In the genomic region with DNA sequence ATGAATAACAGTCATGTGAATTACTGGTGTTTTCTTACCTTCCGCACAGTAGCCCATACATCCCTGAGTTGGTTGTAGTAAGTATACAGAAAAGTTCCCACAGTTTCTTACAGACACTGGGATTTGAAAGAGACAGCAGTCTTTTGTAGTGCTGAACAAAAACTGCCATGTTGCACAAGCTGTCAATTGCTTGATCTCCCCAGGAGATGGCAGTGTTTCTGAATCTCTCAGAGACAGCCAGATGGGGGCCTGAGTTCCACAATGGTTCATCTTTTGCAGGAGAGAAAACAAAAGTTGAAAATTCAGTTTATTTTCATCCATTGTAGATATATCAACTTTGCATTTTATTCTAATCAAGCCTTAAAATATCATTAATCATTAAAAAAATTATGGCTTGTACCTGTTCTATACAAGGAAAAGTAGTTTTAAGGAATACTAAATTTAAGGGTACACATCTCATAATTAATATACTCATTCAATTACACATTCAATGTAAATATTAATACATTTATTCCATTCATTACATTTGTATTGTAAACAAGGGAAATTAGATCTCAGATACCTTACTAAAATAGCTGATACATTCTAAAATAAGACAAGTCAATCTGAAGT, we compare ENCODE assay signal across 8 cellular contexts. TPM values are rescaled to one million over a fixed set of nuclear protein-coding genes. Genes with fewer than 3 reads are reported as not detected.
DNase-seq lines count a peak whose midpoint lies in the region; ATAC-seq and TF ChIP-seq lines count a peak whose summit lies in the region.

No MANE protein-coding gene starts in this region.

- H3K27me3 ChIP-seq in lower lobe of right lung (ENCODE audit: low read depth): no peaks in the 10 kb centered on the region
- no peaks in the 10 kb centered on the region for H3K27me3 ChIP-seq in uterus

- intact Hi-C loops in lower lobe of right lung (cut with DNase I): no loop called here
- intact Hi-C loops in uterus (cut with DNase I; ENCODE audit: low total_unique reads): no loop called here

- H3K4me1 ChIP-seq in lower lobe of right lung: no peaks in the 10 kb centered on the region
- H3K4me1 ChIP-seq in uterus: no peaks in the 10 kb centered on the region

- no peak for TF ChIP-seq POLR2A in uterus (IDR thresholded peaks at IDR 0.05)

- H3K27ac ChIP-seq in C4-2B (no peak overlapping the region), lower lobe of right lung (no peak overlapping the region), uterus (no peak overlapping the region)

- H3K4me3 ChIP-seq in cardiac fibroblast (replicated peaks in 1 of 2; ENCODE audit: low read depth in 2 of 2, low read length in 2 of 2) (no peak overlapping the region), lower lobe of right lung (no peak overlapping the region), uterus (no peak overlapping the region)

- no peaks in the 10 kb centered on the region for H3K36me3 ChIP-seq in lower lobe of right lung
- H3K36me3 ChIP-seq in uterus: no peaks in the 10 kb centered on the region

- ATAC-seq in GM18502 (IDR thresholded peaks at IDR 0.05; ENCODE audit: poor library complexity, unreplicated experiment): peak; percentile 98
- ATAC-seq in HG02798 (IDR thresholded peaks at IDR 0.05; ENCODE audit: poor library complexity, unreplicated experiment): peak; percentile 97
- peak in 1 of 2 donors; percentile 66 for ATAC-seq in lower lobe of right lung

- TF ChIP-seq CTCF in C4-2B (conservative IDR thresholded peaks at IDR 0.05) (peak; percentile 89), cardiac fibroblast (IDR thresholded peaks at IDR 0.05; ENCODE audit: low read depth, low read length) (peak; percentile 81), lower lobe of right lung (IDR thresholded peaks at IDR 0.05) (peak; percentile 64), uterus (IDR thresholded peaks at IDR 0.05) (peak; percentile 18 to 31 (median 26))

- H3K9me3 ChIP-seq in lower lobe of right lung: no peaks in the 10 kb centered on the region
- H3K9me3 ChIP-seq in uterus: no peaks in the 10 kb centered on the region

- DNase-seq in NAMALWA (ENCODE audit: low spot score) (peak; percentile 83), SK-N-DZ (ENCODE audit: low spot score) (peak; percentile 69), cardiac fibroblast (ENCODE audit: low read depth in 2 of 2) (peak; percentile 70 to 80), lower lobe of right lung (no peak), uterus (no peak)

RNA-seq across cellular contexts. Expression of gene VWDE, which starts 14.5 kb away (rescaled TPM):
- polyA plus RNA-seq in SK-N-DZ (2014; cell fraction: cytosol; rRNA removed): 0.88 and 2.4 TPM in 2 replicates
- polyA plus RNA-seq in SK-N-DZ (2014; cell fraction: nucleus; rRNA removed): 4.6 and 5.2 TPM in 2 replicates
- total RNA-seq in lower lobe of right lung: 0.53 TPM
- total RNA-seq in uterus: 10 to 100 TPM in 1 of 4 donors, under 1 TPM in 1, not detected in 2; 0.95 to 23.2 TPM

Comparison
In these comparisons a context has a peak if more than half of its experiments do, and no peak if none do; other contexts are left out.
1. CTCF ChIP-seq: peak in every context shown above with its lines; median percentile 89 in C4-2B; 81 in cardiac fibroblast; 64 in lower lobe of right lung; 26 in uterus.
2. DNase-seq: peak in NAMALWA (single experiment), SK-N-DZ (single experiment) and cardiac fibroblast (2 of 2); none in lower lobe of right lung (single experiment) and uterus (0 of 2).